8 cellular contexts compared by ENCODE assay signal in the genomic region with DNA sequence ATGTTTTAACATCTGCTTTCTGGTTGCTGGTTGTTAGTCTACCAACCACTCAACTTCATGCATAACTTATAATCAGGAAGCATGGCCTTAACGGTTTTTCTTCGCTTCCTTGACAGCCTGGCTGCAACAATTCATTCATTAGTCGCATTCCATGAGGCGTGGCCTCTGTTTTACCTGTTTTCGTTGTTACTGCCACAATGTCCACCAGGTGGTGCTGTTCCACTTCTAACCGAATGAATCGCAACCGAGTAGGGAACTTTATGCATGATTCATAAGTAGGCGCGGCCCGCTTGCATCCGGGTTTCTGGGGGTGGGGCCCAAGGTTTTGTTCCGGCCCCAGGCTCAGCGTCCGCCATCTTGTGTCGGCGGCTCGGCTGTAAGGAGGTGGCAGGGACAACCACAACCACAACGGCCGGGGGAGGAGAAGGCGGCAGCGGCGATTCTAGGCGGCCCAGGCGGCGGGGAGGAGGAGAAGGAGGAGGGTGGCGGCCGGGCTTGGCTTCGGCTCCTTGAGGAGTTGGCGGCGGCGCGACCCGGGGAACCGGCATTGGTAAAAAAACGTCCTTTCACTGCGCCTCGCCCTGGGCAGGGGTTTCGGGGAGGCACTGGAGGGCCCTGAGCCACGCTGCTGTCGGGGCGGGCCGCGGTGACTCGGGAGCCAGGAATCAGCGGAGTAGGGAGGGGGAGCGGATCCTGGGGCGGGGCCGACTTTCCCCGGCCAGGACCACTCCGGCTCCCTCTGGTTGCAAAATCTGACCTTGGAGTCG. TPM values are rescaled to one million over a fixed set of nuclear protein-coding genes. Genes with fewer than 3 reads are reported as not detected.
DNase-seq lines count a peak whose midpoint lies in the region; ATAC-seq and FAIRE-seq lines count a peak whose summit lies in the region.

A gene (plus strand): TSS at position 355 of the 767 bp plus-strand sequence. CDS start 4,974 bp downstream, outside the sequence.

- no peak within 1 kb of the TSS for H2BK15ac ChIP-seq in mesenchymal stem cell (ENCODE audit: low read depth, poor library complexity, severe bottlenecking)

- peak within 1 kb of the TSS; percentile 5 to 92 for H3K18ac ChIP-seq in mesenchymal stem cell (ENCODE audit: low read depth in 1 of 2, low read length in 2 of 2)

- no peaks in the 10 kb centered on the region for H3K9me3 ChIP-seq in effector memory CD4-positive, alpha-beta T cell (ENCODE audit: control insufficient read depth, low read length)
- no peaks in the 10 kb centered on the region for H3K9me3 ChIP-seq in mesenchymal stem cell (ENCODE audit: control insufficient read depth, low read length)

- peaks cover 13% of the 10 kb centered on the region for H3K36me3 ChIP-seq in effector memory CD4-positive, alpha-beta T cell (ENCODE audit: control insufficient read depth, insufficient read depth, low read length)
- peaks cover 11 to 27% of the 10 kb centered on the region in 2 experiments for H3K36me3 ChIP-seq in mesenchymal stem cell (ENCODE audit: control insufficient read depth in 1 of 2, insufficient read depth in 2 of 2, low read depth in 1 of 2, low read length in 2 of 2)

- H3K79me1 ChIP-seq in mesenchymal stem cell (replicated peaks; ENCODE audit: low read length, poor library complexity, severe bottlenecking): no peaks in the 10 kb centered on the region

- no peak within 1 kb of the TSS for H2AK5ac ChIP-seq in mesenchymal stem cell (ENCODE audit: low read length, severe bottlenecking)

- peak; percentile 91 for FAIRE-seq in HTR-8/SVneo (lab: Jason Lieb, UNC)

- peak within 1 kb of the TSS; percentile 90 for H3K4me3 ChIP-seq in effector memory CD4-positive, alpha-beta T cell (ENCODE audit: insufficient read depth, low read depth, low read length, poor library complexity, severe bottlenecking)
- H3K4me3 ChIP-seq in mesenchymal stem cell (ENCODE audit: insufficient read depth in 1 of 2, low read depth in 1 of 2, low read length in 2 of 2): peak within 1 kb of the TSS; percentile 81 to 96

- no peak within 1 kb of the TSS for H2BK12ac ChIP-seq in mesenchymal stem cell (ENCODE audit: low read length in 2 of 2)

- no peak within 1 kb of the TSS for H2AFZ ChIP-seq in mesenchymal stem cell (ENCODE audit: low read depth, low read length)

- peak within 1 kb of the TSS; percentile 79 to 93 for H3K4ac ChIP-seq in mesenchymal stem cell (ENCODE audit: low read depth in 1 of 2, low read length in 2 of 2)

- H4K91ac ChIP-seq in mesenchymal stem cell (ENCODE audit: low read length): peak within 1 kb of the TSS; percentile 94

- no peaks in the 10 kb centered on the region for H3K27me3 ChIP-seq in effector memory CD4-positive, alpha-beta T cell (replicated peaks; ENCODE audit: control insufficient read depth, insufficient read depth, low read length, poor library complexity, severe bottlenecking)
- H3K27me3 ChIP-seq in mesenchymal stem cell (ENCODE audit: control insufficient read depth in 1 of 2, insufficient read depth in 1 of 2, low read length in 2 of 2): peaks cover 0 to 24% of the 10 kb centered on the region in 2 experiments

- WGBS in mesenchymal stem cell: under 1% methylated on average over 23 of the region's 52 CpGs

- peak within 1 kb of the TSS; percentile 90 for H3K27ac ChIP-seq in effector memory CD4-positive, alpha-beta T cell (ENCODE audit: insufficient read depth, low read length, poor library complexity, severe bottlenecking)
- peak within 1 kb of the TSS; percentile 73 for H3K27ac ChIP-seq in mesenchymal stem cell (ENCODE audit: low read length, poor library complexity, severe bottlenecking)

- DNase-seq in COLO829 (ENCODE audit: low spot score): peak; percentile 91
- DNase-seq in HTR-8/SVneo (ENCODE audit: insufficient read length, low spot score): peak; percentile 65
- DNase-seq in NOMO-1 treated with DMSO at 0.1 percent for 48 hours (lab: John Stamatoyannopoulos, UW; ENCODE audit: unreplicated experiment): peak; percentile 97
- DNase-seq in activated CD8-positive, alpha-beta memory T cell treated with anti-CD3 and anti-CD28 coated beads for 4 hours (ENCODE audit: low read depth in 2 of 2): peak; percentile 84 to 96
- peak; percentile 88 to 95 (median 90) for DNase-seq in effector memory CD4-positive, alpha-beta T cell
- DNase-seq in mesenchymal stem cell: peak; percentile 93
- DNase-seq in stimulated activated CD8-positive, alpha-beta memory T cell treated with anti-CD3 and anti-CD28 coated beads, Interleukin-12 subunit alpha, Interleukin-12 subunit beta, amount 100 ng/mL, for 4 hours (ENCODE audit: low read depth): peak; percentile 94

- H3K9ac ChIP-seq in mesenchymal stem cell (ENCODE audit: low read length): peak within 1 kb of the TSS; percentile 99

- H3K4me2 ChIP-seq in mesenchymal stem cell (ENCODE audit: low read length, poor library complexity, severe bottlenecking): peak within 1 kb of the TSS; percentile 84

- peak within 1 kb of the TSS; percentile 92 for H4K8ac ChIP-seq in mesenchymal stem cell (ENCODE audit: low read length)

- peak within 1 kb of the TSS in 1 of 2 experiments; percentile 34 for H3K23ac ChIP-seq in mesenchymal stem cell (ENCODE audit: low read length in 2 of 2)

- peak within 1 kb of the TSS; percentile 31 for H2BK5ac ChIP-seq in mesenchymal stem cell (ENCODE audit: low read depth, low read length, poor library complexity, severe bottlenecking)

- peaks cover 42% of the 10 kb centered on the region for H3K4me1 ChIP-seq in effector memory CD4-positive, alpha-beta T cell (ENCODE audit: control insufficient read depth, insufficient read depth, low read length, poor library complexity, severe bottlenecking)
- peaks cover 24% of the 10 kb centered on the region for H3K4me1 ChIP-seq in mesenchymal stem cell (ENCODE audit: control insufficient read depth, insufficient read depth, low read depth, low read length)

- H2BK120ac ChIP-seq in mesenchymal stem cell (ENCODE audit: low read depth, low read length): no peak within 1 kb of the TSS

- peak; percentile 80 for ATAC-seq in GM21360 (IDR thresholded peaks at IDR 0.05; ENCODE audit: unreplicated experiment)

- H3K14ac ChIP-seq in mesenchymal stem cell (ENCODE audit: low read length in 2 of 2): peak within 1 kb of the TSS in 1 of 2 experiments; percentile 93

RNA-seq across cellular contexts. Expression of the gene that starts here (rescaled TPM):
- 135 TPM for polyA plus RNA-seq in mesenchymal stem cell (2013, experiment 1 of 2)
- 128 TPM for polyA plus RNA-seq in mesenchymal stem cell (2013, experiment 2 of 2)

Comparison
In these comparisons a context has a peak if more than half of its experiments do, and no peak if none do; other contexts are left out.
1. Peak in every context shown above with its lines: DNase-seq, ATAC-seq, H3K4me3 ChIP-seq and H3K27ac ChIP-seq.